Comparison of ENCODE assay signal across 25 cellular contexts in the genomic region with DNA sequence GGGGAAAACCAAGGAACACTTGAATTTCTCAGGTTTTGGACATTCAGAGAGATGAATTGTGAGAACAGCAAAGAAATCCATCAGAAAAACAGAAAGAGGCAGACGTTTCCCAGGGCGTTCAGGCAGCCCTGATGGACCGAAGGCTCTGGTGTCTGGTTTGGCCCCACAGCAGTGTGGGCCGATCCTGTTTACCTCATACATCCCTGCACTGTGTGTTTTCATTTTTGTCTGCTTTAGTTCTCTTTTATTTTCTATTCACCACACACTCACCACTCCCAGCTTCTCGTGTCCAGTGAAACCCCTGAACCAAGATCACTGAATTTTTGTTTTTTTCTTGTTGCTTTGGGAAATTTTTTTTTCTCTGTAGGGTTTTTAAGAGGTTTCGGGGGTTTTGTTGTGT. TPM values are rescaled to one million over a fixed set of nuclear protein-coding genes. Genes with fewer than 3 reads are reported as not detected.
DNase-seq lines count a peak whose midpoint lies in the region; ATAC-seq, FAIRE-seq and TF ChIP-seq lines count a peak whose summit lies in the region.
"Had no signal": no experiment of that assay in that cellular context is flagged by ENCODE, and none has a peak within 500 bp of the region (broad histone marks: within the 10 kb centered on the region; RNA-seq: fewer than 3 reads in every experiment).

No MANE protein-coding gene starts in this region.

- H3K9me3 Mint-ChIP-seq in astrocyte (ENCODE audit: unreplicated experiment) (peaks cover 5% of the 10 kb centered on the region), mesothelial cell of epicardium (no peaks in the 10 kb centered on the region)
- H3K9me3 Mint-ChIP-seq in CD8-positive, alpha-beta T cell: peaks cover 5% of the 10 kb centered on the region

- 97% methylated on average over 6 of the region's 6 CpGs for WGBS in HepG2 (ENCODE audit: low lambda C conversion rate)

- H4K20me1 ChIP-seq in astrocyte (ENCODE audit: insufficient read depth, low read length): no peaks in the 10 kb centered on the region
- H4K20me1 ChIP-seq in HepG2 (ENCODE audit: insufficient read depth, low read length): no peaks in the 10 kb centered on the region
- H4K20me1 ChIP-seq: BLaER1 had no signal

- no peak overlapping the region for H2AFZ ChIP-seq in astrocyte (ENCODE audit: low read depth, low read length)
- no peak overlapping the region for H2AFZ ChIP-seq in HepG2 (ENCODE audit: low read length)

- H3K79me2 ChIP-seq in astrocyte (ENCODE audit: insufficient read depth, low read length) (no peaks in the 10 kb centered on the region), HepG2 (ENCODE audit: insufficient read depth, low read length) (no peaks in the 10 kb centered on the region)

- H3K4me1 Mint-ChIP-seq in astrocyte (ENCODE audit: low read depth, unreplicated experiment) (no peaks in the 10 kb centered on the region), mesothelial cell of epicardium (no peaks in the 10 kb centered on the region)
- no peaks in the 10 kb centered on the region for H3K4me1 Mint-ChIP-seq in CD8-positive, alpha-beta T cell (ENCODE audit: low read depth)
- H3K4me1 Mint-ChIP-seq: CD14-positive monocyte; CD4-positive, alpha-beta memory T cell had no signal

- no peak for DNase-seq in GM19239 (ENCODE audit: insufficient read length, low spot score)
- DNase-seq in astrocyte (ENCODE audit: low read depth): no peak
- DNase-seq in mesothelial cell of epicardium (ENCODE audit: low spot score in 2 of 2, unreplicated experiment in 2 of 2): no peak
- DNase-seq in HepG2 (ENCODE audit: low spot score): no peak
- no peak for DNase-seq in foreskin keratinocyte
- no peak for DNase-seq in CD8-positive, alpha-beta T cell
- DNase-seq: 8988T, Calu3, DMS 273 treated with DMSO at 0.1 percent for 48 hours, DMS53, DND-41, EL, IMR-90, KBM-7 had no signal

- H3K9ac ChIP-seq in astrocyte (ENCODE audit: low read length): no peak overlapping the region
- no peak overlapping the region for H3K9ac ChIP-seq in HepG2 (ENCODE audit: insufficient read depth, low read depth, low read length)
- H3K9ac ChIP-seq: BLaER1 had no signal

- no peak for TF ChIP-seq POLR2A in HepG2 (IDR thresholded peaks at IDR 0.05; ENCODE audit: insufficient read depth in 1 of 2, low read depth in 2 of 2, low read length in 2 of 2)

- H3K9me3 ChIP-seq in astrocyte (ENCODE audit: insufficient read depth, low read depth, low read length) (peaks cover 5% of the 10 kb centered on the region), HepG2 (ENCODE audit: low read length) (no peaks in the 10 kb centered on the region)
- H3K9me3 ChIP-seq in CD8-positive, alpha-beta T cell (ENCODE audit: low read length): no peaks in the 10 kb centered on the region

- no TSS peak for BruUV-seq in HepG2 (replicated peaks; lab: Mats Ljungman, UMichigan)

- H3K4me3 ChIP-seq in astrocyte (ENCODE audit: insufficient read depth, low read depth, low read length) (no peak overlapping the region), HepG2 (replicated peaks in 1 of 3; ENCODE audit: insufficient read depth in 1 of 3, low read depth in 2 of 3, low read length in 3 of 3) (no peak overlapping the region)
- H3K4me3 ChIP-seq in CD8-positive, alpha-beta T cell (ENCODE audit: low read depth, low read length): no peak overlapping the region
- H3K4me3 ChIP-seq: BLaER1, GM12878, HAP-1 had no signal

- H3K36me3 ChIP-seq in astrocyte (ENCODE audit: insufficient read depth, low read length) (peaks cover 16% of the 10 kb centered on the region), HepG2 (replicated peaks in 1 of 2; ENCODE audit: control insufficient read depth in 1 of 2, insufficient read depth in 2 of 2, low read length in 2 of 2) (peaks cover 30 to 34% of the 10 kb centered on the region in 2 experiments)
- no peaks in the 10 kb centered on the region for H3K36me3 ChIP-seq in CD8-positive, alpha-beta T cell (ENCODE audit: insufficient read depth, low read length)

- no peaks in the 10 kb centered on the region for H3K27me3 Mint-ChIP-seq in astrocyte (ENCODE audit: low read depth, unreplicated experiment)
- no peaks in the 10 kb centered on the region for H3K27me3 Mint-ChIP-seq in mesothelial cell of epicardium (ENCODE audit: low read depth)
- H3K27me3 Mint-ChIP-seq in CD8-positive, alpha-beta T cell (ENCODE audit: low read depth): no peaks in the 10 kb centered on the region
- H3K27me3 Mint-ChIP-seq: CD4-positive, alpha-beta memory T cell had no signal

- H3K4me3 Mint-ChIP-seq in astrocyte (ENCODE audit: unreplicated experiment) (peak overlapping the region; percentile 29), mesothelial cell of epicardium (no peak overlapping the region)
- no peak overlapping the region for H3K4me3 Mint-ChIP-seq in CD8-positive, alpha-beta T cell
- H3K4me3 Mint-ChIP-seq: CD14-positive monocyte; CD4-positive, alpha-beta memory T cell had no signal

- CTCF ChIA-PET in HepG2 (lab: Yijun Ruan, JAX; ENCODE audit: low intra/inter-chr PET ratio, low total read pairs): no interaction called here
- CTCF ChIA-PET in CD8-positive, alpha-beta T cell (lab: Charles Lee): interaction anchor here (0.6 kb wide), 1 partner anchor 12 kb away, joined by 3 read pairs; a partner anchor contains a TSS

- H3K27ac ChIP-seq in astrocyte (ENCODE audit: low read depth, low read length) (no peak overlapping the region), HepG2 (ENCODE audit: extremely low read length, insufficient read depth, low read length) (no peak overlapping the region), foreskin keratinocyte (no peak overlapping the region)
- no peak overlapping the region for H3K27ac ChIP-seq in CD8-positive, alpha-beta T cell (ENCODE audit: low read depth, low read length)
- H3K27ac ChIP-seq: BLaER1, HL-60 had no signal

- TF ChIP-seq CTCF in astrocyte (IDR thresholded peaks at IDR 0.05; ENCODE audit: insufficient read depth, low read depth, low read length): no peak
- no peak for TF ChIP-seq CTCF in mesothelial cell of epicardium (IDR thresholded peaks at IDR 0.05; ENCODE audit: unreplicated experiment)
- no peak for TF ChIP-seq CTCF in HepG2 (CRISPR knock-in tag; IDR thresholded peaks at IDR 0.05)
- TF ChIP-seq CTCF in foreskin keratinocyte (conservative IDR thresholded peaks at IDR 0.05): no peak
- TF ChIP-seq CTCF in CD8-positive, alpha-beta T cell (IDR thresholded peaks at IDR 0.05): no peak

- no peak for ATAC-seq in HepG2
- ATAC-seq in foreskin keratinocyte: no peak
- ATAC-seq in CD8-positive, alpha-beta T cell: no peak
- ATAC-seq: GM12878 had no signal

- TF ChIP-seq RAD21 in HepG2 (CRISPR knock-in tag; IDR thresholded peaks at IDR 0.05): no peak

- no peaks in the 10 kb centered on the region for H3K4me1 ChIP-seq in astrocyte (ENCODE audit: insufficient read depth, low read length)
- no peaks in the 10 kb centered on the region for H3K4me1 ChIP-seq in HepG2 (ENCODE audit: insufficient read depth, low read length)
- no peaks in the 10 kb centered on the region for H3K4me1 ChIP-seq in foreskin keratinocyte
- H3K4me1 ChIP-seq in CD8-positive, alpha-beta T cell (ENCODE audit: insufficient read depth, low read length): no peaks in the 10 kb centered on the region
- H3K4me1 ChIP-seq: BLaER1, HAP-1 had no signal

- intact Hi-C loops in HepG2 (cut with micrococcal nuclease; ENCODE audit: unreplicated experiment): no loop called here
- intact Hi-C loops in CD8-positive, alpha-beta T cell (cut with DNase I, micrococcal nuclease): loop anchor here (2.0 to 5.0 kb wide), 2 partner anchors 39 to 125 kb away; no protein-coding TSS in a partner anchor

- H3K4me2 ChIP-seq in astrocyte (ENCODE audit: low read length): no peak overlapping the region
- no peak overlapping the region for H3K4me2 ChIP-seq in HepG2 (ENCODE audit: low read depth, low read length)
- H3K4me2 ChIP-seq: BLaER1 had no signal

- H3K27me3 ChIP-seq in astrocyte (ENCODE audit: insufficient read depth, low read length) (no peaks in the 10 kb centered on the region), HepG2 (ENCODE audit: control insufficient read depth in 1 of 2, insufficient read depth in 2 of 2, low read length in 2 of 2) (no peaks in the 10 kb centered on the region), foreskin keratinocyte (no peaks in the 10 kb centered on the region)
- H3K27me3 ChIP-seq in CD8-positive, alpha-beta T cell (ENCODE audit: insufficient read depth, low read length): no peaks in the 10 kb centered on the region
- H3K27me3 ChIP-seq: BLaER1 had no signal

- H3K36me3 Mint-ChIP-seq in astrocyte (ENCODE audit: low read depth, unreplicated experiment) (peaks cover 22% of the 10 kb centered on the region), mesothelial cell of epicardium (peaks cover 22% of the 10 kb centered on the region)
- H3K36me3 Mint-ChIP-seq in CD8-positive, alpha-beta T cell: peaks cover 17% of the 10 kb centered on the region

- POLR2A ChIA-PET in HepG2 (lab: Yijun Ruan, JAX): interaction anchor here (0.9 kb wide), 1 partner anchor 19 kb away, joined by 3 read pairs; no protein-coding TSS in a partner anchor
- POLR2A ChIA-PET in CD8-positive, alpha-beta T cell (lab: Charles Lee): no interaction called here

- FAIRE-seq in GM19239 (lab: Jason Lieb, UNC) (peak; percentile 68), astrocyte (lab: Jason Lieb, UNC) (no peak), HepG2 (lab: Jason Lieb, UNC) (no peak)
- FAIRE-seq: GM12878 had no signal

- in situ Hi-C loops in HepG2 (cut with HindIII; ENCODE audit: extremely low pct_ligation_motif_present, low pct_unique_long_range_greater_than_20kb): no loop called here

- TF ChIP-seq EP300 in HepG2 (IDR thresholded peaks at IDR 0.05; ENCODE audit: low read depth in 2 of 2, low read length in 2 of 2) (no peak), HepG2 (CRISPR knock-in tag; IDR thresholded peaks at IDR 0.05; ENCODE audit: borderline replicate concordance) (no peak)

- H3K27ac Mint-ChIP-seq in astrocyte (ENCODE audit: unreplicated experiment) (no peak overlapping the region), mesothelial cell of epicardium (peak overlapping the region; percentile 50)
- no peak overlapping the region for H3K27ac Mint-ChIP-seq in CD8-positive, alpha-beta T cell
- H3K27ac Mint-ChIP-seq: CD4-positive, alpha-beta memory T cell had no signal

RNA-seq across cellular contexts. Expression of a gene that starts 11.9 kb away (rescaled TPM):
- total RNA-seq in astrocyte (60.0 and 68.9 TPM in 2 replicates), mesothelial cell of epicardium (59.3 to 65.2 TPM (median 59.4 TPM) in 3 replicates), HepG2 (2016; rRNA removed; fragmentation: Illumina TruSeq; extraction: Trizol) (47.6 and 49.7 TPM in 2 replicates), foreskin keratinocyte (75.2 and 75.8 TPM in 2 replicates)
- 26.1 and 29.1 TPM in 2 replicates for total RNA-seq in HepG2 (2016; cell fraction: cytosol; rRNA removed; fragmentation: Illumina TruSeq; extraction: Trizol; ENCODE audit: low read depth)
- total RNA-seq in HepG2 (2016; cell fraction: insoluble cytoplasmic fraction; rRNA removed; fragmentation: Illumina TruSeq; extraction: Trizol): 48.0 and 48.9 TPM in 2 replicates
- total RNA-seq in HepG2 (2016; cell fraction: membrane; rRNA removed; fragmentation: Illumina TruSeq; extraction: Trizol): 31.0 and 31.9 TPM in 2 replicates
- 29.6 and 30.6 TPM in 2 replicates for total RNA-seq in HepG2 (2016; cell fraction: nucleus; rRNA removed; fragmentation: Illumina TruSeq; extraction: Trizol)
- polyA plus RNA-seq in HepG2 (2011; rRNA removed) (36.4 and 44.6 TPM in 2 replicates), foreskin keratinocyte (73.9 and 88.5 TPM in 2 replicates)
- polyA plus RNA-seq in HepG2 (2011; cell fraction: cytosol; rRNA removed): 25.5 and 56.5 TPM in 2 replicates
- 182 and 212 TPM in 2 replicates for polyA plus RNA-seq in HepG2 (2011; cell fraction: nucleus; rRNA removed)
- polyA plus RNA-seq in HepG2 (2012): 32.8 and 36.1 TPM in 2 replicates
- polyA plus RNA-seq in HepG2 (2016; cell fraction: cytosol; fragmentation: Illumina TruSeq; extraction: Trizol; ENCODE audit: low read depth): 33.6 and 34.5 TPM in 2 replicates
- polyA plus RNA-seq in HepG2 (2016; cell fraction: insoluble cytoplasmic fraction; fragmentation: Illumina TruSeq; extraction: Trizol; ENCODE audit: low read depth): 54.6 and 65.2 TPM in 2 replicates
- polyA plus RNA-seq in HepG2 (2016; cell fraction: membrane; fragmentation: Illumina TruSeq; extraction: Trizol; ENCODE audit: low read depth): 27.0 and 27.2 TPM in 2 replicates
- 69.0 and 72.3 TPM in 2 replicates for polyA plus RNA-seq in HepG2 (2016; cell fraction: nucleus; fragmentation: Illumina TruSeq; extraction: Trizol; ENCODE audit: insufficient read depth, low read depth)
- 59.9 and 104 TPM in 2 replicates for polyA minus RNA-seq in HepG2 (2011; rRNA and poly(A)+ RNA removed; ENCODE audit: low replicate concordance)
- 40.3 and 49.5 TPM in 2 replicates for polyA minus RNA-seq in HepG2 (2011; cell fraction: cytosol; rRNA and poly(A)+ RNA removed)
- polyA minus RNA-seq in HepG2 (2011; cell fraction: nucleus; rRNA and poly(A)+ RNA removed): 29.6 and 30.8 TPM in 2 replicates
- total RNA-seq in CD8-positive, alpha-beta T cell: 10 to 100 TPM; 20.6 to 22.7 TPM

RNA-seq across cellular contexts. Expression of a gene that starts 27.9 kb away (rescaled TPM):
- total RNA-seq in astrocyte: 2.5 and 2.7 TPM in 2 replicates
- total RNA-seq in mesothelial cell of epicardium: 0.29 to 0.36 TPM (median 0.34 TPM) in 3 replicates
- total RNA-seq in HepG2 (2016; rRNA removed; fragmentation: Illumina TruSeq; extraction: Trizol): 0.07 TPM in 1 of 2 replicates, not detected in the other
- not detected in 2 replicates for total RNA-seq in HepG2 (2016; cell fraction: cytosol; rRNA removed; fragmentation: Illumina TruSeq; extraction: Trizol; ENCODE audit: low read depth)
- 0.17 TPM in 1 of 2 replicates, not detected in the other for total RNA-seq in HepG2 (2016; cell fraction: insoluble cytoplasmic fraction; rRNA removed; fragmentation: Illumina TruSeq; extraction: Trizol)
- total RNA-seq in HepG2 (2016; cell fraction: membrane; rRNA removed; fragmentation: Illumina TruSeq; extraction: Trizol): not detected in 2 replicates
- total RNA-seq in HepG2 (2016; cell fraction: nucleus; rRNA removed; fragmentation: Illumina TruSeq; extraction: Trizol): 0.28 TPM in 1 of 2 replicates, not detected in the other
- polyA plus RNA-seq in HepG2 (2011; rRNA removed): 0.20 and 0.34 TPM in 2 replicates
- 0.15 and 0.47 TPM in 2 replicates for polyA plus RNA-seq in HepG2 (2011; cell fraction: cytosol; rRNA removed)
- polyA plus RNA-seq in HepG2 (2011; cell fraction: nucleus; rRNA removed): 2.8 and 7.1 TPM in 2 replicates
- polyA plus RNA-seq in HepG2 (2012): 0.23 and 0.28 TPM in 2 replicates
- not detected in 2 replicates for polyA plus RNA-seq in HepG2 (2016; cell fraction: cytosol; fragmentation: Illumina TruSeq; extraction: Trizol; ENCODE audit: low read depth)
- not detected in 2 replicates for polyA plus RNA-seq in HepG2 (2016; cell fraction: insoluble cytoplasmic fraction; fragmentation: Illumina TruSeq; extraction: Trizol; ENCODE audit: low read depth)
- polyA plus RNA-seq in HepG2 (2016; cell fraction: membrane; fragmentation: Illumina TruSeq; extraction: Trizol; ENCODE audit: low read depth): not detected in 2 replicates
- 0.27 and 0.38 TPM in 2 replicates for polyA plus RNA-seq in HepG2 (2016; cell fraction: nucleus; fragmentation: Illumina TruSeq; extraction: Trizol; ENCODE audit: insufficient read depth, low read depth)
- 0.42 TPM in 1 of 2 replicates, not detected in the other for polyA minus RNA-seq in HepG2 (2011; rRNA and poly(A)+ RNA removed; ENCODE audit: low replicate concordance)
- not detected in 2 replicates for polyA minus RNA-seq in HepG2 (2011; cell fraction: cytosol; rRNA and poly(A)+ RNA removed)
- 0.13 and 0.37 TPM in 2 replicates for polyA minus RNA-seq in HepG2 (2011; cell fraction: nucleus; rRNA and poly(A)+ RNA removed)
- 0.35 and 1.7 TPM in 2 replicates for total RNA-seq in foreskin keratinocyte
- 0.43 and 1.00 TPM in 2 replicates for polyA plus RNA-seq in foreskin keratinocyte
- under 1 TPM; 0.35 to 0.53 TPM for total RNA-seq in CD8-positive, alpha-beta T cell
- total RNA-seq: A673; Calu3; CD4-positive, alpha-beta memory T cell; H4; HT1080 had no signal
- polyA plus RNA-seq: CD4-positive, alpha-beta memory T cell; GM12878 had no signal

RNA-seq across cellular contexts. Expression of a gene that starts 46.4 kb away (rescaled TPM):
- total RNA-seq in astrocyte (100 and 106 TPM in 2 replicates), mesothelial cell of epicardium (65.9 to 72.4 TPM (median 70.6 TPM) in 3 replicates), HepG2 (2016; rRNA removed; fragmentation: Illumina TruSeq; extraction: Trizol) (53.8 and 71.3 TPM in 2 replicates), foreskin keratinocyte (9.0 and 9.4 TPM in 2 replicates)
- total RNA-seq in HepG2 (2016; cell fraction: cytosol; rRNA removed; fragmentation: Illumina TruSeq; extraction: Trizol; ENCODE audit: low read depth): 26.5 and 31.5 TPM in 2 replicates
- total RNA-seq in HepG2 (2016; cell fraction: insoluble cytoplasmic fraction; rRNA removed; fragmentation: Illumina TruSeq; extraction: Trizol): 41.5 and 68.9 TPM in 2 replicates
- total RNA-seq in HepG2 (2016; cell fraction: membrane; rRNA removed; fragmentation: Illumina TruSeq; extraction: Trizol): 56.8 and 62.2 TPM in 2 replicates
- total RNA-seq in HepG2 (2016; cell fraction: nucleus; rRNA removed; fragmentation: Illumina TruSeq; extraction: Trizol): 35.6 and 47.1 TPM in 2 replicates
- polyA plus RNA-seq in HepG2 (2011; rRNA removed) (77.9 and 102 TPM in 2 replicates), foreskin keratinocyte (4.8 and 5.0 TPM in 2 replicates)
- 44.7 and 68.0 TPM in 2 replicates for polyA plus RNA-seq in HepG2 (2011; cell fraction: cytosol; rRNA removed)
- 150 and 160 TPM in 2 replicates for polyA plus RNA-seq in HepG2 (2011; cell fraction: nucleus; rRNA removed)
- polyA plus RNA-seq in HepG2 (2012): 78.6 and 99.3 TPM in 2 replicates
- polyA plus RNA-seq in HepG2 (2016; cell fraction: cytosol; fragmentation: Illumina TruSeq; extraction: Trizol; ENCODE audit: low read depth): 31.0 and 31.3 TPM in 2 replicates
- polyA plus RNA-seq in HepG2 (2016; cell fraction: insoluble cytoplasmic fraction; fragmentation: Illumina TruSeq; extraction: Trizol; ENCODE audit: low read depth): 58.1 and 70.4 TPM in 2 replicates
- polyA plus RNA-seq in HepG2 (2016; cell fraction: membrane; fragmentation: Illumina TruSeq; extraction: Trizol; ENCODE audit: low read depth): 47.1 and 58.2 TPM in 2 replicates
- 76.0 and 89.6 TPM in 2 replicates for polyA plus RNA-seq in HepG2 (2016; cell fraction: nucleus; fragmentation: Illumina TruSeq; extraction: Trizol; ENCODE audit: insufficient read depth, low read depth)
- 15.5 and 299 TPM in 2 replicates for polyA minus RNA-seq in HepG2 (2011; rRNA and poly(A)+ RNA removed; ENCODE audit: low replicate concordance)
- 163 and 199 TPM in 2 replicates for polyA minus RNA-seq in HepG2 (2011; cell fraction: cytosol; rRNA and poly(A)+ RNA removed)
- 48.5 and 77.1 TPM in 2 replicates for polyA minus RNA-seq in HepG2 (2011; cell fraction: nucleus; rRNA and poly(A)+ RNA removed)
- 1 to 10 TPM; 2.0 to 2.7 TPM for total RNA-seq in CD8-positive, alpha-beta T cell

RNA-seq across cellular contexts. Expression of a gene that starts 48.6 kb away (rescaled TPM):
- 155 and 173 TPM in 2 replicates for total RNA-seq in astrocyte
- 232 to 245 TPM (median 242 TPM) in 3 replicates for total RNA-seq in mesothelial cell of epicardium
- total RNA-seq in HepG2 (2016; rRNA removed; fragmentation: Illumina TruSeq; extraction: Trizol): 20.5 and 64.7 TPM in 2 replicates
- total RNA-seq in HepG2 (2016; cell fraction: cytosol; rRNA removed; fragmentation: Illumina TruSeq; extraction: Trizol; ENCODE audit: low read depth): 30.1 and 37.5 TPM in 2 replicates
- total RNA-seq in HepG2 (2016; cell fraction: insoluble cytoplasmic fraction; rRNA removed; fragmentation: Illumina TruSeq; extraction: Trizol): 17.1 and 68.9 TPM in 2 replicates
- 50.5 and 59.4 TPM in 2 replicates for total RNA-seq in HepG2 (2016; cell fraction: membrane; rRNA removed; fragmentation: Illumina TruSeq; extraction: Trizol)
- 58.0 and 76.3 TPM in 2 replicates for total RNA-seq in HepG2 (2016; cell fraction: nucleus; rRNA removed; fragmentation: Illumina TruSeq; extraction: Trizol)
- 164 and 232 TPM in 2 replicates for polyA plus RNA-seq in HepG2 (2011; rRNA removed)
- polyA plus RNA-seq in HepG2 (2011; cell fraction: cytosol; rRNA removed): 108 and 161 TPM in 2 replicates
- 1,157 and 1,454 TPM in 2 replicates for polyA plus RNA-seq in HepG2 (2011; cell fraction: nucleus; rRNA removed)
- polyA plus RNA-seq in HepG2 (2012): 55.1 and 79.6 TPM in 2 replicates
- polyA plus RNA-seq in HepG2 (2016; cell fraction: cytosol; fragmentation: Illumina TruSeq; extraction: Trizol; ENCODE audit: low read depth): 28.3 and 31.6 TPM in 2 replicates
- polyA plus RNA-seq in HepG2 (2016; cell fraction: insoluble cytoplasmic fraction; fragmentation: Illumina TruSeq; extraction: Trizol; ENCODE audit: low read depth): 28.7 and 28.8 TPM in 2 replicates
- polyA plus RNA-seq in HepG2 (2016; cell fraction: membrane; fragmentation: Illumina TruSeq; extraction: Trizol; ENCODE audit: low read depth): 47.1 and 48.7 TPM in 2 replicates
- polyA plus RNA-seq in HepG2 (2016; cell fraction: nucleus; fragmentation: Illumina TruSeq; extraction: Trizol; ENCODE audit: insufficient read depth, low read depth): 234 and 238 TPM in 2 replicates
- 129 and 199 TPM in 2 replicates for polyA minus RNA-seq in HepG2 (2011; rRNA and poly(A)+ RNA removed; ENCODE audit: low replicate concordance)
- polyA minus RNA-seq in HepG2 (2011; cell fraction: cytosol; rRNA and poly(A)+ RNA removed): 47.6 and 51.1 TPM in 2 replicates
- polyA minus RNA-seq in HepG2 (2011; cell fraction: nucleus; rRNA and poly(A)+ RNA removed): 58.8 and 65.8 TPM in 2 replicates
- 81.8 and 89.6 TPM in 2 replicates for total RNA-seq in foreskin keratinocyte
- polyA plus RNA-seq in foreskin keratinocyte: 103 and 113 TPM in 2 replicates
- 100 to 1,000 TPM; 408 to 443 TPM for total RNA-seq in CD8-positive, alpha-beta T cell

RNA-seq across cellular contexts. Expression of a gene that starts 49.0 kb away (rescaled TPM):
- not detected in 2 replicates for total RNA-seq in astrocyte
- total RNA-seq in mesothelial cell of epicardium: not detected in 3 replicates
- under 0.01 TPM in 1 of 2 replicates, not detected in the other for total RNA-seq in HepG2 (2016; rRNA removed; fragmentation: Illumina TruSeq; extraction: Trizol)
- total RNA-seq in HepG2 (2016; cell fraction: cytosol; rRNA removed; fragmentation: Illumina TruSeq; extraction: Trizol; ENCODE audit: low read depth): under 0.01 TPM in 2 replicates
- under 0.01 TPM in 1 of 2 replicates, not detected in the other for total RNA-seq in HepG2 (2016; cell fraction: insoluble cytoplasmic fraction; rRNA removed; fragmentation: Illumina TruSeq; extraction: Trizol)
- under 0.01 TPM in 1 of 2 replicates, not detected in the other for total RNA-seq in HepG2 (2016; cell fraction: membrane; rRNA removed; fragmentation: Illumina TruSeq; extraction: Trizol)
- not detected in 2 replicates for total RNA-seq in HepG2 (2016; cell fraction: nucleus; rRNA removed; fragmentation: Illumina TruSeq; extraction: Trizol)
- polyA plus RNA-seq in HepG2 (2011; rRNA removed): not detected in 2 replicates
- not detected in 2 replicates for polyA plus RNA-seq in HepG2 (2011; cell fraction: cytosol; rRNA removed)
- not detected in 2 replicates for polyA plus RNA-seq in HepG2 (2011; cell fraction: nucleus; rRNA removed)
- polyA plus RNA-seq in HepG2 (2012): not detected in 2 replicates
- not detected in 2 replicates for polyA plus RNA-seq in HepG2 (2016; cell fraction: cytosol; fragmentation: Illumina TruSeq; extraction: Trizol; ENCODE audit: low read depth)
- not detected in 2 replicates for polyA plus RNA-seq in HepG2 (2016; cell fraction: insoluble cytoplasmic fraction; fragmentation: Illumina TruSeq; extraction: Trizol; ENCODE audit: low read depth)
- polyA plus RNA-seq in HepG2 (2016; cell fraction: membrane; fragmentation: Illumina TruSeq; extraction: Trizol; ENCODE audit: low read depth): not detected in 2 replicates
- polyA plus RNA-seq in HepG2 (2016; cell fraction: nucleus; fragmentation: Illumina TruSeq; extraction: Trizol; ENCODE audit: insufficient read depth, low read depth): not detected in 2 replicates
- under 0.01 TPM in 1 of 2 replicates, not detected in the other for polyA minus RNA-seq in HepG2 (2011; rRNA and poly(A)+ RNA removed; ENCODE audit: low replicate concordance)
- under 0.01 TPM in 1 of 2 replicates, not detected in the other for polyA minus RNA-seq in HepG2 (2011; cell fraction: cytosol; rRNA and poly(A)+ RNA removed)
- polyA minus RNA-seq in HepG2 (2011; cell fraction: nucleus; rRNA and poly(A)+ RNA removed): not detected in 2 replicates
- not detected in 2 replicates for total RNA-seq in foreskin keratinocyte
- polyA plus RNA-seq in foreskin keratinocyte: not detected in 2 replicates
- not detected for total RNA-seq in CD8-positive, alpha-beta T cell
- total RNA-seq: A673; Calu3; CD4-positive, alpha-beta memory T cell; G401; GM12878; H4; HT1080; IMR-90 had no signal
- polyA plus RNA-seq: AG04450; CD14-positive monocyte; CD4-positive, alpha-beta memory T cell; GM12878; IMR-90 had no signal
